In genomic region chr18:10259934-10260333, GRCh38 we compare ENCODE assay signal across 20 cellular contexts.
"Had no signal": no experiment of that assay in that cellular context is flagged by ENCODE, and none has a peak within 500 bp of the region (broad histone marks: within the 10 kb centered on the region; RNA-seq: fewer than 3 reads in every experiment).

No MANE protein-coding gene starts in this region.

- H3K27me3 Mint-ChIP-seq: activated B cell treated with CpG ODN at 0.5 μM for 24 hours, memory B cell had no signal

- H3K9me3 ChIP-seq: adrenal gland, esophagus muscularis mucosa, gastrocnemius medialis, left lung, prostate gland had no signal

- H3K36me3 Mint-ChIP-seq: memory B cell; natural killer cell treated with Interleukin-12 subunit alpha and Interleukin-12 subunit beta and Interleukin-15 and Interleukin-18, amount 100 ng/mL, for 72 hours had no signal

- DNase-seq: activated B cell treated with CpG ODN at 0.5 μM for 24 hours; activated CD4-positive, alpha-beta T cell treated with anti-CD3 and anti-CD28 coated beads, Interleukin-2, amount 10 ng/mL, durations not matched to agents 24 days and 14 days; activated CD8-positive, alpha-beta memory T cell treated with anti-CD3 and anti-CD28 coated beads for 24 hours; activated naive CD4-positive, alpha-beta T cell treated with anti-CD3 and anti-CD28 coated beads, Interleukin-2, amount 50 U/mL, for 16 hours; activated T-cell treated with anti-CD3 and anti-CD28 coated beads, Interleukin-2, amount 50 U/mL, for 1 hour; adrenal gland; dermis blood vessel endothelial cell; gastrocnemius medialis; left lung; occipital lobe; stimulated activated CD4-positive, alpha-beta T cell treated with anti-CD3 and anti-CD28 coated beads, Interleukin-12 subunit alpha, Interleukin-12 subunit beta, amount 100 ng/mL, for 4 hours; stimulated activated naive CD4-positive, alpha-beta T cell treated with Interleukin-2 at 50 U/mL for 16 hours; T-helper 2 cell; trophoblast cell had no signal

- H3K4me1 Mint-ChIP-seq: activated CD4-positive, alpha-beta T cell treated with anti-CD3 and anti-CD28 coated beads, Interleukin-2, amount 10 ng/mL, durations not matched to agents 24 days and 14 days; brain had no signal

- H3K4me1 ChIP-seq: adrenal gland, gastrocnemius medialis, prostate gland had no signal

- H3K27ac Mint-ChIP-seq: activated B cell treated with CpG ODN at 0.5 μM for 24 hours; activated CD4-positive, alpha-beta T cell treated with anti-CD3 and anti-CD28 coated beads, Interleukin-2, amount 10 ng/mL, durations not matched to agents 24 days and 14 days; brain; memory B cell; natural killer cell treated with Interleukin-12 subunit alpha and Interleukin-12 subunit beta and Interleukin-15 and Interleukin-18, amount 100 ng/mL, for 72 hours had no signal

- H3K27me3 ChIP-seq: adrenal gland, esophagus muscularis mucosa, gastrocnemius medialis, left lung had no signal

- H3K4me3 Mint-ChIP-seq: activated B cell treated with CpG ODN at 0.5 μM for 24 hours; activated CD4-positive, alpha-beta T cell treated with anti-CD3 and anti-CD28 coated beads, Interleukin-2, amount 10 ng/mL, durations not matched to agents 24 days and 14 days; brain; memory B cell; natural killer cell treated with Interleukin-12 subunit alpha and Interleukin-12 subunit beta and Interleukin-15 and Interleukin-18, amount 100 ng/mL, for 72 hours had no signal

- H3K36me3 ChIP-seq: adrenal gland, esophagus muscularis mucosa, gastrocnemius medialis, left lung, prostate gland had no signal

- H3K9me3 Mint-ChIP-seq: activated B cell treated with CpG ODN at 0.5 μM for 24 hours; activated CD4-positive, alpha-beta T cell treated with anti-CD3 and anti-CD28 coated beads, Interleukin-2, amount 10 ng/mL, durations not matched to agents 24 days and 14 days; memory B cell; natural killer cell treated with Interleukin-12 subunit alpha and Interleukin-12 subunit beta and Interleukin-15 and Interleukin-18, amount 100 ng/mL, for 72 hours had no signal

- H3K4me3 ChIP-seq: adrenal gland, esophagus muscularis mucosa, gastrocnemius medialis, left lung, prostate gland had no signal

- H3K27ac ChIP-seq: adrenal gland, esophagus muscularis mucosa, gastrocnemius medialis, left lung, prostate gland had no signal

- ATAC-seq: gastrocnemius medialis; left lung; natural killer cell treated with Interleukin-12 subunit alpha and Interleukin-12 subunit beta and Interleukin-15 and Interleukin-18, amount 100 ng/mL, for 72 hours; sciatic nerve had no signal
